ENCODE assay signal across 8 cellular contexts in the genomic region with DNA sequence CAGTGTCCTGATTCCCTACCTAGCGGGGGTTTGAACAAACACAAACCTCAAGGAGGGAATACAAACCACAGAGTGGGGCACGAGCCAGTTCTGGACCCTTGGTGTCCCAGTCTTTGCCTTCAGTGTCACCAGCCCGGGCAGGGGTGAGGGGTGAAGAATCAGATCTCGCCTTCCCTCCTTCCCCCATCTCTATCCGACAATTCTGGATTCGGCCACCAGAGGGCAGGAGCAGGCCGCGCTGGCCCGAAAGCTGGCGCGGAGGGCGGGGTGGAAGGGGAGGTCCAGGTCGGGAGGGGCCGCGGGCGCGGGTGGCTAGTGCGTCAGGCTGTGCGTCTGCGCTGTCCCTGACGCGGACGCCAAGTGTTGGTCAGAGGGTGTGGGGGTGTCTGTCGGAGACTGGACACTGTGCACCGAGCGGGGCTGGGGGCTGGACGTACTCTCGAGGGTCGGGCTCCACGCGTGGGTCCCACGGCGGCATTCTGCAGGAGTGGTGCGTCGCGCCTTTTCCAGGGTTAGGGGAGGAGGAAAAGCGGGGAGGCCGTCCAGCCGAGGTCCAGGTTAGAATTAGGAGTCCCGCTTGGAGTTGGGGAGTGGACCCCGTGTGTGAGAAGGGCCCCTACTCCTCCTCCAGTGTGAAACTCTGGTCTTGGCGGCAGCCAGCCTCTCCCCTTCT. TPM values are rescaled to one million over a fixed set of nuclear protein-coding genes. Genes with fewer than 3 reads are reported as not detected.
DNase-seq lines count a peak whose midpoint lies in the region; TF ChIP-seq lines count a peak whose summit lies in the region.

No MANE protein-coding gene starts in this region.

- TF ChIP-seq CTCF in GM20000 (IDR thresholded peaks at IDR 0.05; ENCODE audit: extremely low read depth, missing control alignments) (peak; percentile 86), adrenal gland (IDR thresholded peaks at IDR 0.05) (peak; percentile 83 to 92 (median 90)), left ventricle myocardium inferior (IDR thresholded peaks at IDR 0.05; ENCODE audit: borderline replicate concordance) (peak; percentile 94), prostate gland (IDR thresholded peaks at IDR 0.05) (peak; percentile 82 to 98 (median 96))

- H3K27ac ChIP-seq in adrenal gland (peak overlapping the region in 1 of 5 donors; percentile 73), left ventricle myocardium inferior (replicated peaks) (no peak overlapping the region), prostate gland (peak overlapping the region; percentile 89 to 92)

- WGBS in adrenal gland, 4 donors = 3 to 7% (median 3%) methylated on average over 14 to 42 of the region's 42 CpGs
- 6% methylated on average over 42 of the region's 42 CpGs for WGBS in prostate gland

- peak; percentile 57 to 80 for TF ChIP-seq POLR2A in adrenal gland (IDR thresholded peaks at IDR 0.05)
- TF ChIP-seq POLR2A in prostate gland (IDR thresholded peaks at IDR 0.05) = peak; percentile 66

- no peaks in the 10 kb centered on the region for H3K36me3 ChIP-seq in adrenal gland (replicated peaks in 1 of 2)
- H3K36me3 ChIP-seq in left ventricle myocardium inferior = no peaks in the 10 kb centered on the region
- H3K36me3 ChIP-seq in prostate gland = no peaks in the 10 kb centered on the region

- intact Hi-C loops in adrenal gland (cut with DNase I) = loop anchor here in 1 of 2 donors (10.0 kb wide), 1 partner anchor 159 kb away; no protein-coding TSS in a partner anchor
- intact Hi-C loops in left ventricle myocardium inferior (cut with micrococcal nuclease) = no loop called here
- intact Hi-C loops in prostate gland (cut with DNase I) = no loop called here

- H3K4me1 ChIP-seq in adrenal gland (replicated peaks in 1 of 2) (peaks cover 12 to 15% of the 10 kb centered on the region in 2 donors), left ventricle myocardium inferior (peaks cover 28% of the 10 kb centered on the region), prostate gland (replicated peaks) (peaks cover 21% of the 10 kb centered on the region)

- H3K27me3 ChIP-seq in adrenal gland = peaks cover 39% of the 10 kb centered on the region
- peaks cover 100% of the 10 kb centered on the region for H3K27me3 ChIP-seq in left ventricle myocardium inferior (ENCODE audit: low read depth)
- peaks cover 8% of the 10 kb centered on the region for H3K27me3 ChIP-seq in prostate gland (replicated peaks; ENCODE audit: insufficient read depth)

- DNase-seq in Ammon's horn (ENCODE audit: low spot score) (peak; percentile 86), GM20000 (ENCODE audit: low spot score) (peak; percentile 92), NCI-H1105 treated with DMSO at 0.1 percent for 48 hours (lab: John Stamatoyannopoulos, UW) (peak; percentile 77), T follicular helper cell (ENCODE audit: low read depth) (peak; percentile 61), adrenal gland (peak; percentile 91 to 97 (median 94)), left ventricle myocardium inferior (peak; percentile 81), prostate gland (ENCODE audit: low spot score) (peak; percentile 87), ureter (ENCODE audit: low spot score) (peak; percentile 82)

- H3K9me3 ChIP-seq in adrenal gland (replicated peaks in 1 of 3) (no peaks in the 10 kb centered on the region), left ventricle myocardium inferior (replicated peaks) (no peaks in the 10 kb centered on the region), prostate gland (no peaks in the 10 kb centered on the region)

- peak overlapping the region in 1 of 4 donors; percentile 40 for H3K4me3 ChIP-seq in adrenal gland
- H3K4me3 ChIP-seq in left ventricle myocardium inferior = peak overlapping the region; percentile 61
- peak overlapping the region; percentile 22 to 27 for H3K4me3 ChIP-seq in prostate gland

RNA-seq across cellular contexts. Expression of a gene that starts 2.9 kb away (rescaled TPM):
- 1 to 10 TPM in 3 of 8 donors, under 1 TPM in 1, not detected in 4; 0.57 to 6.8 (median 3.9) TPM for total RNA-seq in adrenal gland
- polyA plus RNA-seq in adrenal gland = 10 to 100 TPM in 1 of 3 donors, 1 to 10 TPM in 2; 1.6 to 26.6 (median 7.2) TPM
- total RNA-seq in left ventricle myocardium inferior = not detected
- 1 to 10 TPM in 1 of 2 donors, not detected in 1; 3.0 TPM for total RNA-seq in prostate gland
- not detected for total RNA-seq in ureter

RNA-seq across cellular contexts. Expression of a gene that starts 11.1 kb away (rescaled TPM):
- total RNA-seq in adrenal gland (1 to 10 TPM in 3 of 8 donors, under 1 TPM in 1, not detected in 4; 0.31 to 7.2 (median 1.9) TPM), left ventricle myocardium inferior (not detected), prostate gland (10 to 100 TPM in 1 of 2 donors, 1 to 10 TPM in 1; 1.8 to 25.9 TPM), ureter (not detected)
- polyA plus RNA-seq in adrenal gland = 10 to 100 TPM in 1 of 3 donors, 1 to 10 TPM in 2; 3.5 to 16.5 (median 5.3) TPM

RNA-seq across cellular contexts. Expression of a gene that starts 36.6 kb away (rescaled TPM):
- total RNA-seq in adrenal gland = 1 to 10 TPM in 3 of 8 donors, under 1 TPM in 2, not detected in 3; 0.13 to 8.7 (median 1.7) TPM
- 10 to 100 TPM in 1 of 3 donors, 1 to 10 TPM in 2; 1.7 to 10.4 (median 5.0) TPM for polyA plus RNA-seq in adrenal gland
- not detected for total RNA-seq in left ventricle myocardium inferior
- total RNA-seq in prostate gland = not detected
- not detected for total RNA-seq in ureter

RNA-seq across cellular contexts. Expression of a gene that starts 45.2 kb away (rescaled TPM):
- total RNA-seq in adrenal gland (under 1 TPM in 1 of 8 donors, not detected in 7; 0.04 TPM), left ventricle myocardium inferior (not detected), prostate gland (1 to 10 TPM in 1 of 2 donors, not detected in 1; 4.4 TPM), ureter (not detected)
- under 1 TPM; 0.05 to 0.16 (median 0.10) TPM for polyA plus RNA-seq in adrenal gland
